8 cellular contexts compared by ENCODE assay signal in the genomic region with DNA sequence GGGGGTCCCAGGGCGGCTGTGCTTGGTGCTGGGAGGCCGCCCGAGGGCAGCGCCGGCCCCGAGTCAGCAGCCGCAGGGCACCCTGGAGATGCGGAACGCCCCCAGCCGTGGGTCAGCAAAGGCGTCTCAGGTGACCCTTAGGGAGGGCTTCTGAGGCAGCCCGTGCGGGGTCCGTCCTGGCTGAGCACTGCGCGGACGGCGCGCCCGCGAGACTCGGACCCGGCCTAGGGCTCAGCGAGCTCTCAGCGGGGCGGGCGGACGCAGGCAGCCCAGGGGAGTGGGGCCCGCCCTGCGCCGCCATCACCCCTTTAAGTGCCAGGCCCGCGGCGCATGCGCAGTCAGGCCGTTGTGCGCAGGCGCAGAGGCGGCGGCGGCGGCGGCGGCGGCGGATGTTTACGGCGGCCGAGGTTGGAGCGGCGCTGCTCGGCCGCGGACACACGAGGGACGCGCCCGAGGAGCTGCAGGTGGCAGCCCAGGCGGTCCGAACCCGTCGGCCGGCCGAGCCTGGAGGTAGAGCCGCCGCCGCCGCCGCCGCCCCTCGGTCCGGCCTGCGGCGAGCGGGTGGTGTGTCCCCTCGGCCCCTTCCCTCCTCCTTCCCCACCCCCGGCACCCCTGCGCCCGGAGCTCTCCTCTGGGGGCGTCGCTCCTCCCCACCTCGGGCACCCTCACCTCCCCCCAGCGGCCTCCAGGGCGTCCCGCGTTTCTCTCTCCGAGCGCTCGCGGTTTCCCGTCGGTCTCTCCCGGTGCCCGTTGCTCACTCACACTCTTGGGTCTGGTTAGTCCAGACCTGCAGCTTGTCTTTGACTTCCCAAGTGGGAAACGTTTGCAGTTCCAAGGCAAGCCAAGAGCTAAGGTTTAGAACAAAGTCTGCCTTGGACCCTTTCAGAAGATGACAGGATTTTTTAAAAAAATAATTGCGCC. TPM values are rescaled to one million over a fixed set of nuclear protein-coding genes. Genes with fewer than 3 reads are reported as not detected.
DNase-seq lines count a peak whose midpoint lies in the region; ATAC-seq and TF ChIP-seq lines count a peak whose summit lies in the region.

A gene (plus strand): TSS at position 388 of the 921 bp plus-strand sequence. CDS start 4,218 bp downstream, outside the sequence.

- H4K91ac ChIP-seq in trophoblast cell (ENCODE audit: low read depth, low read length) = peak within 1 kb of the TSS; percentile 81

- TF ChIP-seq EP300 in tibial nerve (IDR thresholded peaks at IDR 0.05) = peak in 1 of 2 donors; percentile 62

- DNase-seq in GM10248 (ENCODE audit: extremely low spot score) (peak; percentile 97), NCI-H1092 (lab: John Stamatoyannopoulos, UW) (peak; percentile 80), SW 1271 (lab: John Stamatoyannopoulos, UW) (peak; percentile 74 to 84), cardiac muscle cell (ENCODE audit: low read depth in 1 of 2, low spot score in 1 of 2) (peak; percentile 90 to 93), trophoblast cell (peak; percentile 80 to 91), tibial nerve (ENCODE audit: low spot score in 2 of 2) (peak; percentile 71 to 75)
- peak; percentile 58 for DNase-seq in activated naive CD8-positive, alpha-beta T cell treated with anti-CD3 and anti-CD28 coated beads, Interleukin-2, amount 50 U/mL, for 16 hours (ENCODE audit: low read depth, low spot score)

- H3K9me3 ChIP-seq in cardiac muscle cell (ENCODE audit: low read depth) (no peaks in the 10 kb centered on the region), trophoblast cell (ENCODE audit: insufficient read depth, low read depth, low read length) (no peaks in the 10 kb centered on the region), tibial nerve (no peaks in the 10 kb centered on the region)

- H3K4me2 ChIP-seq in trophoblast cell (ENCODE audit: low read length) = peak within 1 kb of the TSS; percentile 90

- H3K27ac ChIP-seq in cardiac muscle cell = peak within 1 kb of the TSS; percentile 90
- H3K27ac ChIP-seq in trophoblast cell (ENCODE audit: low read depth, low read length) = peak within 1 kb of the TSS; percentile 65
- peak within 1 kb of the TSS; percentile 89 to 95 (median 92) for H3K27ac ChIP-seq in tibial nerve

- peak within 1 kb of the TSS; percentile 53 for H3K4ac ChIP-seq in trophoblast cell (ENCODE audit: low read depth, low read length)

- WGBS in trophoblast cell (ENCODE audit: extremely low coverage, insufficient coverage, insufficient read length) = no CpG with 5 or more reads among the region's 96 CpGs
- 1% methylated on average over 39 to 94 of the region's 96 CpGs for WGBS in tibial nerve, 2 donors

- TF ChIP-seq CTCF in GM10248 (IDR thresholded peaks at IDR 0.05; ENCODE audit: control extremely low read depth, extremely low read depth, low read depth, missing control alignments) = no peak
- no peak for TF ChIP-seq CTCF in cardiac muscle cell (IDR thresholded peaks at IDR 0.05; ENCODE audit: low read depth, low read length)
- TF ChIP-seq CTCF in tibial nerve (IDR thresholded peaks at IDR 0.05) = peak in 1 of 5 experiments; percentile 37

- peak within 1 kb of the TSS; percentile 83 for H3K18ac ChIP-seq in trophoblast cell (ENCODE audit: low read length)

- POLR2A ChIA-PET in GM10248 (lab: Yijun Ruan, JAX) = no interaction called here

- H3K4me1 ChIP-seq in cardiac muscle cell (ENCODE audit: low read depth) (peaks cover 22% of the 10 kb centered on the region), trophoblast cell (ENCODE audit: control insufficient read depth in 1 of 2, insufficient read depth in 2 of 2, low read length in 2 of 2) (peaks cover 13 to 14% of the 10 kb centered on the region in 2 experiments), tibial nerve (peaks cover 0 to 49% (median 24%) of the 10 kb centered on the region in 4 donors)

- H3K4me3 ChIP-seq in cardiac muscle cell (peak within 1 kb of the TSS; percentile 72), trophoblast cell (ENCODE audit: low read depth, low read length) (peak within 1 kb of the TSS; percentile 85), tibial nerve (peak within 1 kb of the TSS; percentile 86 to 97 (median 91))

- peaks cover 9% of the 10 kb centered on the region for H3K27me3 ChIP-seq in cardiac muscle cell
- H3K27me3 ChIP-seq in trophoblast cell (ENCODE audit: insufficient read depth, low read length) = no peaks in the 10 kb centered on the region
- peaks cover 0 to 15% of the 10 kb centered on the region in 2 donors for H3K27me3 ChIP-seq in tibial nerve

- peak; percentile 42 to 75 for TF ChIP-seq POLR2A in tibial nerve (IDR thresholded peaks at IDR 0.05)

- H3K79me1 ChIP-seq in trophoblast cell (ENCODE audit: low read length) = peaks cover 11% of the 10 kb centered on the region

- peak within 1 kb of the TSS; percentile 82 for H2BK5ac ChIP-seq in trophoblast cell (ENCODE audit: low read depth, low read length, poor library complexity)

- H3K14ac ChIP-seq in trophoblast cell (ENCODE audit: low read length) = peak within 1 kb of the TSS; percentile 80

- peak within 1 kb of the TSS; percentile 97 for H4K8ac ChIP-seq in trophoblast cell (ENCODE audit: low read depth, low read length)

- ATAC-seq in HG02588 (IDR thresholded peaks at IDR 0.05; ENCODE audit: unreplicated experiment) = peak; percentile 87

- H3K9ac ChIP-seq in trophoblast cell (ENCODE audit: low read length) = peak within 1 kb of the TSS; percentile 82

- H3K79me2 ChIP-seq in trophoblast cell (ENCODE audit: control insufficient read depth, insufficient read depth, low read length, poor library complexity) = peaks cover 8% of the 10 kb centered on the region

- peak within 1 kb of the TSS; percentile 9 for H2AK5ac ChIP-seq in trophoblast cell (ENCODE audit: low read length)

- H3K36me3 ChIP-seq in cardiac muscle cell (no peaks in the 10 kb centered on the region), trophoblast cell (ENCODE audit: control insufficient read depth in 1 of 2, insufficient read depth in 2 of 2, low read length in 2 of 2) (peaks cover 0 to 1% of the 10 kb centered on the region in 2 experiments), tibial nerve (no peaks in the 10 kb centered on the region)

- CTCF ChIA-PET in GM10248 (lab: Yijun Ruan, JAX) = interaction anchor here (0.7 to 12.0 kb wide), 5 partner anchors 9 to 29 kb away, joined by 3 to 122 read pairs (median 5); no protein-coding TSS in a partner anchor

- H3K23ac ChIP-seq in trophoblast cell (ENCODE audit: low read length) = no peak within 1 kb of the TSS

- peak within 1 kb of the TSS; percentile 20 for H2BK12ac ChIP-seq in trophoblast cell (ENCODE audit: low read length)

- H4K12ac ChIP-seq in trophoblast cell (ENCODE audit: low read depth, low read length) = peak within 1 kb of the TSS; percentile 85

- H2AFZ ChIP-seq in trophoblast cell (ENCODE audit: insufficient read depth, low read length, poor library complexity) = peak within 1 kb of the TSS; percentile 92

- peak within 1 kb of the TSS; percentile 67 for H2BK120ac ChIP-seq in trophoblast cell (ENCODE audit: insufficient read depth, low read length, poor library complexity)

RNA-seq across cellular contexts. Expression of the gene that starts here (rescaled TPM):
- total RNA-seq in cardiac muscle cell (157 and 186 TPM in 2 replicates), tibial nerve (100 to 1,000 TPM in 3 of 4 donors, 10 to 100 TPM in 1; 57.0 to 119 (median 103) TPM)
- 50.4 and 51.0 TPM in 2 replicates for polyA plus RNA-seq in cardiac muscle cell
- polyA plus RNA-seq in trophoblast cell (2013) = 25.8 and 26.8 TPM in 2 replicates

Comparison
In these comparisons a context has a peak if more than half of its experiments do, and no peak if none do; other contexts are left out.
1. Peak in every context shown above with its lines: DNase-seq, ATAC-seq, H3K4me3 ChIP-seq and H3K27ac ChIP-seq.